Comparison of ENCODE assay signal across 11 cellular contexts in the genomic region with DNA sequence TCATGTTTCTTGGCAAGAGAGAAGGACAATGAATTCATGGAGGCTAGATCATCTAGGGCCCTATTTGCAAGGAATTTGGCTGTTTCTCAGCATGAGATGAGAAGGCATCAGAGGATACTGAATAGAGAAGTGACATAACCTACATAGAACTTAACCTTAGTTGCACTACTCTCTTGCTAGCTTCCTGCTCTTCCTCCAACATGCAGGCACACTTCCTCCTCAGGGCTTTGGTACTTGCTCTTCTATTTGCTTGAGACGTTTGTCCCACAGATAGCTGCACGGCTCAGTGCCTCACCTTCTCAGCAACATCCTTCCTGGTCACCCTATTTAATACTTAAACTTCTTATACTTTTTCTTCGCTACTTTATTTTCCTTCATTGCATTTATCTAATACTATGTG. TPM values are rescaled to one million over a fixed set of nuclear protein-coding genes. Genes with fewer than 3 reads are reported as not detected.
A peak's percentile ranks its signal among the peaks of the same experiment; 100 is the strongest.
DNase-seq lines count a peak whose midpoint lies in the region; ATAC-seq lines count a peak whose summit lies in the region.
"Had no signal": no experiment of that assay in that cellular context is flagged by ENCODE, and none has a peak within 500 bp of the region (broad histone marks: within the 10 kb centered on the region; RNA-seq: fewer than 3 reads in every experiment).

No MANE protein-coding gene starts in this region.

- H3K36me3 Mint-ChIP-seq in naive B cell, result peaks cover 0 to 4% of the 10 kb centered on the region in 2 donors
- H3K36me3 Mint-ChIP-seq in activated CD4-positive, alpha-beta T cell treated with anti-CD3 and anti-CD28 coated beads for 36 hours (ENCODE audit: low read depth), result peaks cover 6% of the 10 kb centered on the region

- peak; percentile 31 for DNase-seq in naive B cell
- no peak for DNase-seq in activated CD4-positive, alpha-beta T cell treated with anti-CD3 and anti-CD28 coated beads for 36 hours
- DNase-seq in activated CD4-positive, CD25-positive, alpha-beta regulatory T cell treated with anti-CD3 and anti-CD28 coated beads, Interleukin-2, amount 50 U/mL, for 72 hours, result no peak
- DNase-seq in DMS 273 (lab: John Stamatoyannopoulos, UW; ENCODE audit: unreplicated experiment), result no peak
- DNase-seq: Calu3, hypothalamus, NCI-H1105 treated with DMSO at 0.1 percent for 48 hours had no signal

- ATAC-seq in GM19043 (IDR thresholded peaks at IDR 0.05; ENCODE audit: low read depth, unreplicated experiment) (peak; percentile 85), HG02642 (IDR thresholded peaks at IDR 0.05; ENCODE audit: poor library complexity, unreplicated experiment) (peak; percentile 75), HG03460 (IDR thresholded peaks at IDR 0.05; ENCODE audit: unreplicated experiment) (peak; percentile 82), naive B cell (ENCODE audit: low read depth in 2 of 2) (peak; percentile 96 to 100)
- ATAC-seq in activated CD4-positive, alpha-beta T cell treated with anti-CD3 and anti-CD28 coated beads for 36 hours, result no peak

- H3K27ac Mint-ChIP-seq in naive B cell, result peak overlapping the region in 3 of 6 donors; percentile 36 to 89 (median 49)
- H3K27ac Mint-ChIP-seq in activated CD4-positive, alpha-beta T cell treated with anti-CD3 and anti-CD28 coated beads for 36 hours, result no peak overlapping the region
- H3K27ac Mint-ChIP-seq: T-helper 1 cell treated with Interleukin-12 subunit alpha and Interleukin-12 subunit beta and Interleukin-4 antibody, amounts not matched to agents 30 μg/mL and 1 μg/mL, for 36 hours had no signal

- CTCF ChIA-PET in activated CD4-positive, alpha-beta T cell treated with anti-CD3 and anti-CD28 coated beads for 36 hours (lab: Charles Lee), result interaction anchor here (0.6 to 1.1 kb wide), 3 partner anchors 10 to 252 kb away, joined by 3 to 7 read pairs (median 3); no protein-coding TSS in a partner anchor

- H3K27me3 Mint-ChIP-seq in naive B cell, result peaks cover 0 to 4% (median 4%) of the 10 kb centered on the region in 3 donors
- H3K27me3 Mint-ChIP-seq in activated CD4-positive, alpha-beta T cell treated with anti-CD3 and anti-CD28 coated beads for 36 hours, result peaks cover 12% of the 10 kb centered on the region

- H3K4me3 Mint-ChIP-seq in naive B cell, result peak overlapping the region in 1 of 8 donors; percentile 28
- no peak overlapping the region for H3K4me3 Mint-ChIP-seq in activated CD4-positive, alpha-beta T cell treated with anti-CD3 and anti-CD28 coated beads for 36 hours
- H3K4me3 Mint-ChIP-seq: T-helper 1 cell treated with Interleukin-12 subunit alpha and Interleukin-12 subunit beta and Interleukin-4 antibody, amounts not matched to agents 30 μg/mL and 1 μg/mL, for 36 hours had no signal

- POLR2A ChIA-PET in activated CD4-positive, alpha-beta T cell treated with anti-CD3 and anti-CD28 coated beads for 36 hours (lab: Charles Lee), result no interaction called here

- intact Hi-C loops in activated CD4-positive, alpha-beta T cell treated with anti-CD3 and anti-CD28 coated beads for 36 hours (cut with DNase I, micrococcal nuclease), result no loop called here

- peaks cover 0 to 19% (median 4%) of the 10 kb centered on the region in 7 donors for H3K9me3 Mint-ChIP-seq in naive B cell
- peaks cover 6% of the 10 kb centered on the region for H3K9me3 Mint-ChIP-seq in activated CD4-positive, alpha-beta T cell treated with anti-CD3 and anti-CD28 coated beads for 36 hours (ENCODE audit: low read depth)
- H3K9me3 Mint-ChIP-seq: T-helper 1 cell treated with Interleukin-12 subunit alpha and Interleukin-12 subunit beta and Interleukin-4 antibody, amounts not matched to agents 30 μg/mL and 1 μg/mL, for 36 hours had no signal

- peaks cover 8 to 12% (median 10%) of the 10 kb centered on the region in 3 donors for H3K4me1 Mint-ChIP-seq in naive B cell
- H3K4me1 Mint-ChIP-seq in activated CD4-positive, alpha-beta T cell treated with anti-CD3 and anti-CD28 coated beads for 36 hours, result no peaks in the 10 kb centered on the region

RNA-seq across cellular contexts. Expression of a gene that starts 20.0 kb away (rescaled TPM):
- polyA plus RNA-seq in naive B cell (ENCODE audit: low read depth in 6 of 6), result 10 to 100 TPM in 5 of 6 donors, 1 to 10 TPM in 1; 2.5 to 31.0 (median 20.9) TPM
- 10 to 100 TPM; 43.3 to 45.4 TPM for total RNA-seq in activated CD4-positive, alpha-beta T cell treated with anti-CD3 and anti-CD28 coated beads for 36 hours

RNA-seq across cellular contexts. Expression of a gene that starts 59.9 kb away (rescaled TPM):
- not detected for polyA plus RNA-seq in naive B cell (ENCODE audit: low read depth in 6 of 6)
- 1 to 10 TPM; 3.2 to 3.5 TPM for total RNA-seq in activated CD4-positive, alpha-beta T cell treated with anti-CD3 and anti-CD28 coated beads for 36 hours
